In the genomic region with DNA sequence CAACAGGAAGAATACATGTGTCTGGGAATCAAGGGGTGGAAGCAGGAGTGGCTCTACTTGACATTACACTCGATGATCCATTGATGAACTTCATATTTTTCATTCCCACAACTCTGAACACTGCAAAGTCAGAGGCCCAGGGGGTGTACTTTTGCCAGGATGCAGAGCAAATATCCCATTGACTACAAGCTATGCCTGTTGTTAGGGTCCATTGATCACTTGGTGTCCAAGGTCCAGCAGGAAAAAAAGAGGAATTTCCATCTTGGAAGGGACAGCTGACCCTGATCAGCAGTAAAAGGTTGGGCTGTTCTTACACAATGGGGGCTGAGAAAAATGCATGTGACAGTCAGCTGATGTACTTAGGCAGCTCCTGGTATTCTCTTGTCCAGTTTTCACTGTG, we compare ENCODE assay signal across 25 cellular contexts.
DNase-seq lines count a peak whose midpoint lies in the region; ATAC-seq, FAIRE-seq and TF ChIP-seq lines count a peak whose summit lies in the region.
"Had no signal": no experiment of that assay in that cellular context is flagged by ENCODE, and none has a peak within 500 bp of the region (broad histone marks: within the 10 kb centered on the region; RNA-seq: fewer than 3 reads in every experiment).

No MANE protein-coding gene starts in this region.

- H2AK5ac ChIP-seq in neuronal stem cell (ENCODE audit: low read depth, low read length), result no peak overlapping the region

- no peak for TF ChIP-seq POLR2A in HepG2 (IDR thresholded peaks at IDR 0.05; ENCODE audit: insufficient read depth in 1 of 2, low read depth in 2 of 2, low read length in 2 of 2)
- no peak for TF ChIP-seq POLR2A in right lobe of liver (IDR thresholded peaks at IDR 0.05)
- TF ChIP-seq POLR2A in esophagus muscularis mucosa (IDR thresholded peaks at IDR 0.05; ENCODE audit: low read depth), result no peak

- H4K20me1 ChIP-seq in HepG2 (ENCODE audit: insufficient read depth, low read length) (no peaks in the 10 kb centered on the region), Karpas-422 (ENCODE audit: insufficient read depth, low read depth, low read length) (no peaks in the 10 kb centered on the region)
- H4K20me1 ChIP-seq: BLaER1 had no signal

- TF ChIP-seq CTCF in HepG2 (CRISPR knock-in tag; IDR thresholded peaks at IDR 0.05) (no peak), right lobe of liver (IDR thresholded peaks at IDR 0.05) (no peak), esophagus muscularis mucosa (IDR thresholded peaks at IDR 0.05) (no peak)

- H2BK120ac ChIP-seq in neuronal stem cell (ENCODE audit: low read depth, low read length), result no peak overlapping the region

- H3K36me3 ChIP-seq in HepG2 (replicated peaks in 1 of 2; ENCODE audit: control insufficient read depth in 1 of 2, insufficient read depth in 2 of 2, low read length in 2 of 2) (no peaks in the 10 kb centered on the region), right lobe of liver (no peaks in the 10 kb centered on the region), esophagus muscularis mucosa (no peaks in the 10 kb centered on the region), neuronal stem cell (replicated peaks in 1 of 2; ENCODE audit: control insufficient read depth in 2 of 2, insufficient read depth in 2 of 2, low read length in 2 of 2) (no peaks in the 10 kb centered on the region), Karpas-422 (ENCODE audit: insufficient read depth, low read length) (no peaks in the 10 kb centered on the region)
- H3K36me3 ChIP-seq: BE2C, BLaER1 had no signal

- no peak for FAIRE-seq in HepG2 (lab: Jason Lieb, UNC)
- FAIRE-seq: A204.1, GM12878, GM12892, GM18507 had no signal

- H3K9me2 ChIP-seq in Karpas-422 (replicated peaks; ENCODE audit: insufficient read depth, low read length), result no peaks in the 10 kb centered on the region

- TF ChIP-seq RAD21 in HepG2 (CRISPR knock-in tag; IDR thresholded peaks at IDR 0.05), result no peak

- H2AFZ ChIP-seq in HepG2 (ENCODE audit: low read length), result no peak overlapping the region
- H2AFZ ChIP-seq in neuronal stem cell (ENCODE audit: low read length), result peak overlapping the region; percentile 30
- H2AFZ ChIP-seq in Karpas-422 (ENCODE audit: low read length), result no peak overlapping the region

- DNase-seq in HepG2 (ENCODE audit: low spot score) (peak; percentile 18), right lobe of liver (no peak), esophagus muscularis mucosa (ENCODE audit: extremely low spot score) (peak; percentile 79), neuronal stem cell (ENCODE audit: low spot score) (no peak), Karpas-422 (no peak)
- DNase-seq in stimulated activated CD4-positive, alpha-beta T cell treated with anti-CD3 and anti-CD28 coated beads, Interleukin-2, amount 100 ng/mL, for 48 hours, result no peak
- DNase-seq: 8988T; ACHN; C1 segment of cervical spinal cord; CD4-positive, alpha-beta memory T cell; CD4-positive, CD25-positive, alpha-beta regulatory T cell; CD8-positive, alpha-beta memory T cell; COR-L47; DMS 273 treated with DMSO at 0.1 percent for 48 hours; DMS153; DMS79; DND-41; EL; GDM1 had no signal

- no peaks in the 10 kb centered on the region for H3K9me3 ChIP-seq in HepG2 (ENCODE audit: low read length)
- H3K9me3 ChIP-seq in right lobe of liver, result no peaks in the 10 kb centered on the region
- H3K9me3 ChIP-seq in esophagus muscularis mucosa, result no peaks in the 10 kb centered on the region
- H3K9me3 ChIP-seq in neuronal stem cell (replicated peaks in 1 of 2; ENCODE audit: control insufficient read depth in 2 of 2, insufficient read depth in 1 of 2, low read depth in 1 of 2, low read length in 2 of 2), result peaks cover 0 to 5% of the 10 kb centered on the region in 2 donors
- no peaks in the 10 kb centered on the region for H3K9me3 ChIP-seq in Karpas-422 (ENCODE audit: low read length)
- H3K9me3 ChIP-seq: BE2C had no signal

- intact Hi-C loops in HepG2 (cut with micrococcal nuclease; ENCODE audit: unreplicated experiment) (no loop called here), right lobe of liver (cut with DNase I) (no loop called here), esophagus muscularis mucosa (cut with DNase I) (no loop called here)

- no peak overlapping the region for H3K14ac ChIP-seq in neuronal stem cell (ENCODE audit: low read length)

- in situ Hi-C loops in HepG2 (cut with HindIII; ENCODE audit: extremely low pct_ligation_motif_present, low pct_unique_long_range_greater_than_20kb), result no loop called here

- H3K23ac ChIP-seq in neuronal stem cell (ENCODE audit: low read depth, low read length, poor library complexity), result no peak overlapping the region

- no peak overlapping the region for H4K8ac ChIP-seq in neuronal stem cell (ENCODE audit: low read depth, low read length)

- no peak overlapping the region for H3K18ac ChIP-seq in neuronal stem cell (ENCODE audit: low read length)

- WGBS in HepG2 (ENCODE audit: low lambda C conversion rate), result 0% methylated on average over 1 of the region's 1 CpG
- 57% methylated on average over 1 of the region's 1 CpG for WGBS in right lobe of liver (ENCODE audit: insufficient coverage, low coverage, low lambda C conversion rate, missing lambda C conversion rate)
- 75% methylated on average over 1 of the region's 1 CpG for WGBS in esophagus muscularis mucosa
- no CpG with 5 or more reads among the region's 1 CpG for WGBS in neuronal stem cell (ENCODE audit: extremely low coverage in 2 of 2, insufficient read length in 2 of 2, insufficient replicate concordance in 1 of 2), 2 donors

- BruUV-seq in HepG2 (replicated peaks; lab: Mats Ljungman, UMichigan), result no TSS peak

- no peaks in the 10 kb centered on the region for H3K79me1 ChIP-seq in neuronal stem cell (ENCODE audit: low read depth, low read length)

- no peak overlapping the region for H4K91ac ChIP-seq in neuronal stem cell (ENCODE audit: low read depth, low read length, poor library complexity)

- ATAC-seq in HepG2 (peak; percentile 68), right lobe of liver (no peak)
- ATAC-seq: GM12878 had no signal

- no peak overlapping the region for H2BK12ac ChIP-seq in neuronal stem cell (ENCODE audit: low read length)

- peaks cover 17% of the 10 kb centered on the region for H3K4me1 ChIP-seq in HepG2 (ENCODE audit: insufficient read depth, low read length)
- H3K4me1 ChIP-seq in right lobe of liver, result no peaks in the 10 kb centered on the region
- no peaks in the 10 kb centered on the region for H3K4me1 ChIP-seq in esophagus muscularis mucosa
- no peaks in the 10 kb centered on the region for H3K4me1 ChIP-seq in neuronal stem cell (ENCODE audit: control insufficient read depth in 2 of 2, insufficient read depth in 1 of 2, low read depth in 1 of 2, low read length in 2 of 2)
- no peaks in the 10 kb centered on the region for H3K4me1 ChIP-seq in Karpas-422 (ENCODE audit: low read length)
- H3K4me1 ChIP-seq: BE2C, BLaER1 had no signal

- no peak overlapping the region for H2BK5ac ChIP-seq in neuronal stem cell (ENCODE audit: low read length)

- H2BK15ac ChIP-seq in neuronal stem cell (ENCODE audit: low read length), result no peak overlapping the region

- H3K27me3 ChIP-seq in HepG2 (ENCODE audit: control insufficient read depth in 1 of 2, insufficient read depth in 2 of 2, low read length in 2 of 2) (no peaks in the 10 kb centered on the region), right lobe of liver (no peaks in the 10 kb centered on the region), esophagus muscularis mucosa (no peaks in the 10 kb centered on the region), neuronal stem cell (ENCODE audit: control insufficient read depth in 3 of 3, insufficient read depth in 3 of 3, low read depth in 1 of 3, low read length in 3 of 3) (no peaks in the 10 kb centered on the region), Karpas-422 (ENCODE audit: low read length) (no peaks in the 10 kb centered on the region)
- H3K27me3 ChIP-seq: BE2C, BLaER1 had no signal

- POLR2A ChIA-PET in HepG2 (lab: Yijun Ruan, JAX), result no interaction called here

- no peak overlapping the region for H3K4me2 ChIP-seq in HepG2 (ENCODE audit: low read depth, low read length)
- H3K4me2 ChIP-seq in neuronal stem cell (ENCODE audit: insufficient read depth, low read length, poor library complexity, severe bottlenecking), result no peak overlapping the region
- no peak overlapping the region for H3K4me2 ChIP-seq in Karpas-422 (ENCODE audit: low read depth, low read length, poor library complexity, severe bottlenecking)
- H3K4me2 ChIP-seq: BLaER1 had no signal

- H3K27ac ChIP-seq in HepG2 (ENCODE audit: extremely low read length, insufficient read depth, low read length) (no peak overlapping the region), right lobe of liver (no peak overlapping the region), esophagus muscularis mucosa (replicated peaks in 1 of 4) (no peak overlapping the region), neuronal stem cell (replicated peaks; ENCODE audit: low read length) (no peak overlapping the region), Karpas-422 (ENCODE audit: low read length) (no peak overlapping the region)
- H3K27ac ChIP-seq: BLaER1 had no signal

- H3K79me2 ChIP-seq in HepG2 (ENCODE audit: insufficient read depth, low read length) (no peaks in the 10 kb centered on the region), Karpas-422 (ENCODE audit: low read length) (no peaks in the 10 kb centered on the region)

- CTCF ChIA-PET in HepG2 (lab: Yijun Ruan, JAX; ENCODE audit: low intra/inter-chr PET ratio, low total read pairs), result no interaction called here

- TF ChIP-seq EP300 in HepG2 (IDR thresholded peaks at IDR 0.05; ENCODE audit: low read depth in 2 of 2, low read length in 2 of 2) (peak in 1 of 2 experiments; percentile 16; a peak in 1 of 4 replicates), HepG2 (CRISPR knock-in tag; IDR thresholded peaks at IDR 0.05; ENCODE audit: borderline replicate concordance) (no peak), esophagus muscularis mucosa (IDR thresholded peaks at IDR 0.05) (no peak)

- H3K4me3 ChIP-seq in HepG2 (replicated peaks in 1 of 3; ENCODE audit: insufficient read depth in 1 of 3, low read depth in 2 of 3, low read length in 3 of 3) (no peak overlapping the region), right lobe of liver (no peak overlapping the region), esophagus muscularis mucosa (no peak overlapping the region), neuronal stem cell (ENCODE audit: low read length in 2 of 2) (no peak overlapping the region), Karpas-422 (ENCODE audit: low read length) (no peak overlapping the region)
- H3K4me3 ChIP-seq: BLaER1, GM12878 had no signal

- H3K9ac ChIP-seq in HepG2 (ENCODE audit: insufficient read depth, low read depth, low read length) (no peak overlapping the region), neuronal stem cell (ENCODE audit: low read depth, low read length, poor library complexity) (no peak overlapping the region), Karpas-422 (ENCODE audit: low read length) (no peak overlapping the region)
- H3K9ac ChIP-seq: BLaER1 had no signal

- no peak overlapping the region for H3K4ac ChIP-seq in neuronal stem cell (ENCODE audit: low read length)

TF ChIP-seq in HepG2, 621 proteins besides CTCF, POLR2A, EP300 and RAD21 (continues in another document):
- no peak for TF ChIP-seq CBX1 (IDR thresholded peaks at IDR 0.05; ENCODE audit: low read depth)
- TF ChIP-seq, protein P1, sequence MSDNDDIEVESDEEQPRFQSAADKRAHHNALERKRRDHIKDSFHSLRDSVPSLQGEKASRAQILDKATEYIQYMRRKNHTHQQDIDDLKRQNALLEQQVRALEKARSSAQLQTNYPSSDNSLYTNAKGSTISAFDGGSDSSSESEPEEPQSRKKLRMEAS (IDR thresholded peaks at IDR 0.05), result peak; percentile 21; the same call in 1 of the 2 replicates

Comparison
In these comparisons a context has a peak if more than half of its experiments do, and no peak if none do; other contexts are left out.
1. DNase-seq: peak in HepG2 (single experiment) and esophagus muscularis mucosa (single experiment); none in right lobe of liver (0 of 3), neuronal stem cell (single experiment), Karpas-422 (single experiment) and stimulated activated CD4-positive, alpha-beta T cell treated with anti-CD3 and anti-CD28 coated beads, Interleukin-2, amount 100 ng/mL, for 48 hours (0 of 2).